In the genomic region with DNA sequence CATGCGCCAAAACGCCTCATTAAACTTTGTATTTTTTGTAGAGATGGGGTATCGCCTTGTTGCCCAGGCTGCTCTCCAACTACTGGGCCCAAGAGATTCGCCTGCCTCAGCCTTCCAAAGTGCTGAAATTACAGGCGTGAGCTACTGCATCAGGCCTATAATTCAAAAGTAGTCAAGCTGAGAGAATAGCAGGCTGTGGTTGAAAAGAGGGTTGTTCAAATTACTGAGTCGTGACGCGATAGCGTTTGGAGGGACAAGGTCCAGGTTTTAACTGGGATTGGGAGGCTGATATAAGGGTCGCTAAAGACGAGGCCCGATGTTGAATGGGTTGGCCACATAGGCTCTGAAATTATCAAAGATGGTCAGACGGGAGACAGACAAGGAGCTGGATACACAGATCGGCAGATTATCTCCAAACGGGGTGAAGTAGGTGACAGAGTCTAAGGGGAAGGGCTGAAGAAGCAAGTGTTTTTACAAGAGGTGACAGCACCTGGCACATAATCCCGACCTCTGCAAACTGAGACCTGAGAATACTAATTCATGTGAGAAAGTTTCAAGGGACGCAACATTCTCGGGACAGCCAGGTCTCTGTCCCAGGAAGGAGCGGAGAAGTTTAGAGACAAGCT, we compare ENCODE assay signal across 8 cellular contexts. TPM values are rescaled to one million over a fixed set of nuclear protein-coding genes. Genes with fewer than 3 reads are reported as not detected.
DNase-seq lines count a peak whose midpoint lies in the region; ATAC-seq and TF ChIP-seq lines count a peak whose summit lies in the region.

No MANE protein-coding gene starts in this region.

- peaks cover 31% of the 10 kb centered on the region for H3K36me3 Mint-ChIP-seq in activated CD8-positive, alpha-beta T cell treated with anti-CD3 and anti-CD28 coated beads for 36 hours (ENCODE audit: low read depth)
- H3K36me3 Mint-ChIP-seq in stimulated activated naive B cell treated with anti-CD40 and anti-IgM and Interleukin-4, amounts not matched to agents 10 μg/mL and 1 μg/mL and 100 μg/mL, for 72 hours = peaks cover 7 to 22% of the 10 kb centered on the region in 2 donors

- H3K27ac ChIP-seq in iPS-18a (ENCODE audit: low read length) = peak overlapping the region; percentile 80

- H3K27me3 Mint-ChIP-seq in activated CD8-positive, alpha-beta T cell treated with anti-CD3 and anti-CD28 coated beads for 36 hours = no peaks in the 10 kb centered on the region
- H3K27me3 Mint-ChIP-seq in stimulated activated naive B cell treated with anti-CD40 and anti-IgM and Interleukin-4, amounts not matched to agents 10 μg/mL and 1 μg/mL and 100 μg/mL, for 72 hours = no peaks in the 10 kb centered on the region

- no peak for TF ChIP-seq CTCF in activated CD8-positive, alpha-beta T cell treated with anti-CD3 and anti-CD28 coated beads for 36 hours (IDR thresholded peaks at IDR 0.05)
- no peak for TF ChIP-seq CTCF in GM13977 (IDR thresholded peaks at IDR 0.05; ENCODE audit: extremely low read depth, insufficient read depth, missing control alignments)

- H3K4me1 ChIP-seq in iPS-18a (ENCODE audit: control insufficient read depth, low read depth, low read length) = peaks cover 12% of the 10 kb centered on the region

- intact Hi-C loops in activated CD8-positive, alpha-beta T cell treated with anti-CD3 and anti-CD28 coated beads for 36 hours (cut with micrococcal nuclease) = loop anchor here (5.0 kb wide), 3 partner anchors 77 to 163 kb away; partner anchors contain the start of gene CLK3

- peaks cover 9% of the 10 kb centered on the region for H3K36me3 ChIP-seq in iPS-18a (ENCODE audit: control insufficient read depth, low read depth, low read length)

- H3K27ac Mint-ChIP-seq in activated CD8-positive, alpha-beta T cell treated with anti-CD3 and anti-CD28 coated beads for 36 hours = peak overlapping the region; percentile 99
- H3K27ac Mint-ChIP-seq in stimulated activated naive B cell treated with anti-CD40 and anti-IgM and Interleukin-4, amounts not matched to agents 10 μg/mL and 1 μg/mL and 100 μg/mL, for 72 hours = peak overlapping the region; percentile 95

- peaks cover 44% of the 10 kb centered on the region for H3K4me1 Mint-ChIP-seq in activated CD8-positive, alpha-beta T cell treated with anti-CD3 and anti-CD28 coated beads for 36 hours (ENCODE audit: low read depth)
- H3K4me1 Mint-ChIP-seq in stimulated activated naive B cell treated with anti-CD40 and anti-IgM and Interleukin-4, amounts not matched to agents 10 μg/mL and 1 μg/mL and 100 μg/mL, for 72 hours = peaks cover 29 to 38% of the 10 kb centered on the region in 2 donors

- peak overlapping the region; percentile 100 for H3K4me3 ChIP-seq in iPS-18a (ENCODE audit: low read length)

- DNase-seq in DMS53 (lab: John Stamatoyannopoulos, UW) = peak; percentile 46
- no peak for DNase-seq in DMS53 treated with DMSO at 0.1 percent for 48 hours (lab: John Stamatoyannopoulos, UW; ENCODE audit: unreplicated experiment)
- DNase-seq in activated CD8-positive, alpha-beta T cell treated with anti-CD3 and anti-CD28 coated beads for 36 hours = peak; percentile 11
- DNase-seq in stimulated activated naive B cell treated with anti-CD40 and anti-IgM and Interleukin-4, amounts not matched to agents 10 μg/mL and 1 μg/mL and 100 μg/mL, for 72 hours = peak; percentile 4
- DNase-seq in GM13977 (ENCODE audit: low spot score) = no peak

- H3K27me3 ChIP-seq in iPS-18a (ENCODE audit: control insufficient read depth, insufficient read depth, low read length) = no peaks in the 10 kb centered on the region

- H3K4me3 Mint-ChIP-seq in activated CD8-positive, alpha-beta T cell treated with anti-CD3 and anti-CD28 coated beads for 36 hours = peak overlapping the region; percentile 98
- peak overlapping the region; percentile 95 to 99 for H3K4me3 Mint-ChIP-seq in stimulated activated naive B cell treated with anti-CD40 and anti-IgM and Interleukin-4, amounts not matched to agents 10 μg/mL and 1 μg/mL and 100 μg/mL, for 72 hours

- in situ Hi-C loops in GM13977 (cut with MboI; ENCODE audit: low pct_unique_long_range_greater_than_20kb, low sequenced_read_pairs, unreplicated experiment) = no loop called here

- ATAC-seq in HG03378 (IDR thresholded peaks at IDR 0.05; ENCODE audit: unreplicated experiment) (peak; percentile 11), GM21529 (IDR thresholded peaks at IDR 0.05; ENCODE audit: unreplicated experiment) (no peak)
- ATAC-seq in activated CD8-positive, alpha-beta T cell treated with anti-CD3 and anti-CD28 coated beads for 36 hours = no peak
- no peak for ATAC-seq in stimulated activated naive B cell treated with anti-CD40 and anti-IgM and Interleukin-4, amounts not matched to agents 10 μg/mL and 1 μg/mL and 100 μg/mL, for 72 hours (replicated peaks)

- H3K9ac ChIP-seq in iPS-18a (ENCODE audit: low read length) = peak overlapping the region; percentile 92

- CTCF ChIA-PET in activated CD8-positive, alpha-beta T cell treated with anti-CD3 and anti-CD28 coated beads for 36 hours (lab: Charles Lee) = interaction anchor here (0.8 to 3.4 kb wide), 9 partner anchors 8 to 166 kb away, joined by 3 to 15 read pairs (median 3); partner anchors contain the start of gene CLK3

- no peaks in the 10 kb centered on the region for H3K9me3 Mint-ChIP-seq in activated CD8-positive, alpha-beta T cell treated with anti-CD3 and anti-CD28 coated beads for 36 hours
- H3K9me3 Mint-ChIP-seq in stimulated activated naive B cell treated with anti-CD40 and anti-IgM and Interleukin-4, amounts not matched to agents 10 μg/mL and 1 μg/mL and 100 μg/mL, for 72 hours = no peaks in the 10 kb centered on the region

- no peaks in the 10 kb centered on the region for H3K9me3 ChIP-seq in iPS-18a (ENCODE audit: control insufficient read depth, low read depth, low read length)

- POLR2A ChIA-PET in activated CD8-positive, alpha-beta T cell treated with anti-CD3 and anti-CD28 coated beads for 36 hours (lab: Charles Lee) = interaction anchor here (0.7 to 4.7 kb wide), 17 partner anchors 11 to 244 kb away, joined by 3 to 27 read pairs (median 3); partner anchors contain the start of genes CLK3 and UBL7

RNA-seq across cellular contexts. Expression of gene ARID3B, which starts 0.8 kb away (rescaled TPM):
- total RNA-seq in activated CD8-positive, alpha-beta T cell treated with anti-CD3 and anti-CD28 coated beads for 36 hours = 10 to 100 TPM; 35.2 to 36.2 TPM

Comparison
In these comparisons a context has a peak if more than half of its experiments do, and no peak if none do; other contexts are left out.
1. DNase-seq: peak in DMS53 (single experiment), activated CD8-positive, alpha-beta T cell treated with anti-CD3 and anti-CD28 coated beads for 36 hours (single experiment) and stimulated activated naive B cell treated with anti-CD40 and anti-IgM and Interleukin-4, amounts not matched to agents 10 μg/mL and 1 μg/mL and 100 μg/mL, for 72 hours (single experiment); none in DMS53 treated with DMSO at 0.1 percent for 48 hours (single experiment) and GM13977 (single experiment).